Comparison of ENCODE assay signal across 14 cellular contexts in the genomic region with DNA sequence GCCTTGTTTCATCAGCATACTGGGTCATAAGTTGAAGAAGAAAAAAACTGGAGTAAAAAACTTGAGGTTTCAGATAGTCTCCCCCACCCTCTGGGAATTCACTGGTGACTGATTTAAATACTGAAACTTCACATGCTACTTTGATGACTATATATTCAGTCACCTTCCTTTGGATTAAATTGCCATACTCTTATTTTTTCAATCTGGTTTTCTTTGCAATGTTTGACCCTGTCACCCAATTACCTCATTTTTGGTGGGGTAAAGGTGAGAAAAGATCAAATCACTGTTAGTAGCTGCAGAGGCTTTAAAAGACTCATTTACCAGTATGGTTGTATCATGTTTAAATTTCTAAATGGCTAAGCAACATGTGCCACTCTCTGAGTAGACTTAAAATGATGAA.
DNase-seq lines count a peak whose midpoint lies in the region; ATAC-seq and TF ChIP-seq lines count a peak whose summit lies in the region.
"Had no signal": no experiment of that assay in that cellular context is flagged by ENCODE, and none has a peak within 500 bp of the region (broad histone marks: within the 10 kb centered on the region; RNA-seq: fewer than 3 reads in every experiment).

No MANE protein-coding gene starts in this region.

- TF ChIP-seq POLR2A in erythroblast (IDR thresholded peaks at IDR 0.05; ENCODE audit: low read length): no peak

- peak in 1 of 2 donors; percentile 2 for DNase-seq in activated T-cell treated with anti-CD3 and anti-CD28 coated beads, Interleukin-2, amount 50 U/mL, for 72 hours
- no peak for DNase-seq in activated T-cell treated with anti-CD3 and anti-CD28 coated beads, Interleukin-2, amount 50 U/mL, for 48 hours
- DNase-seq in stromal cell of bone marrow (ENCODE audit: low read depth): peak; percentile 23
- DNase-seq in HuH-7 (ENCODE audit: low spot score): no peak
- no peak for DNase-seq in SKM-1 (lab: John Stamatoyannopoulos, UW; ENCODE audit: unreplicated experiment)
- no peak for DNase-seq in erythroblast (lab: John Stamatoyannopoulos, UW)
- DNase-seq: DMS79; HCEC 1CT; natural killer cell; NCI-H1436 treated with DMSO at 0.1 percent for 48 hours; stimulated activated CD4-positive, alpha-beta T cell treated with anti-CD3 and anti-CD28 coated beads, Interleukin-2, amount 100 ng/mL, for 24 hours; tibial artery had no signal

- H3K36me3 Mint-ChIP-seq in activated T-cell treated with anti-CD3 and anti-CD28 coated beads, Interleukin-2, amount 50 U/mL, for 72 hours (ENCODE audit: insufficient read depth in 2 of 2): peaks cover 0 to 4% of the 10 kb centered on the region in 2 donors
- H3K36me3 Mint-ChIP-seq: natural killer cell had no signal

- H3K27ac Mint-ChIP-seq in activated T-cell treated with anti-CD3 and anti-CD28 coated beads, Interleukin-2, amount 50 U/mL, for 72 hours: peak overlapping the region; percentile 81
- H3K27ac Mint-ChIP-seq: natural killer cell had no signal

- H3K4me1 Mint-ChIP-seq in activated T-cell treated with anti-CD3 and anti-CD28 coated beads, Interleukin-2, amount 50 U/mL, for 72 hours (ENCODE audit: low read depth): peaks cover 21% of the 10 kb centered on the region
- H3K4me1 Mint-ChIP-seq: natural killer cell had no signal

- peak; percentile 83 to 94 for ATAC-seq in activated T-cell treated with anti-CD3 and anti-CD28 coated beads, Interleukin-2, amount 50 U/mL, for 72 hours (replicated peaks in 1 of 2)
- ATAC-seq in HG02642 (IDR thresholded peaks at IDR 0.05; ENCODE audit: poor library complexity, unreplicated experiment) (peak; percentile 66), HG03460 (IDR thresholded peaks at IDR 0.05; ENCODE audit: unreplicated experiment) (peak; percentile 80)
- ATAC-seq: natural killer cell had no signal

- no peaks in the 10 kb centered on the region for H3K27me3 Mint-ChIP-seq in activated T-cell treated with anti-CD3 and anti-CD28 coated beads, Interleukin-2, amount 50 U/mL, for 72 hours (ENCODE audit: low read depth)

- no peak overlapping the region for H3K4me3 Mint-ChIP-seq in activated T-cell treated with anti-CD3 and anti-CD28 coated beads, Interleukin-2, amount 50 U/mL, for 72 hours
- H3K4me3 Mint-ChIP-seq: natural killer cell had no signal

- peaks cover 0 to 3% of the 10 kb centered on the region in 2 donors for H3K9me3 Mint-ChIP-seq in activated T-cell treated with anti-CD3 and anti-CD28 coated beads, Interleukin-2, amount 50 U/mL, for 72 hours
